In the genomic region with DNA sequence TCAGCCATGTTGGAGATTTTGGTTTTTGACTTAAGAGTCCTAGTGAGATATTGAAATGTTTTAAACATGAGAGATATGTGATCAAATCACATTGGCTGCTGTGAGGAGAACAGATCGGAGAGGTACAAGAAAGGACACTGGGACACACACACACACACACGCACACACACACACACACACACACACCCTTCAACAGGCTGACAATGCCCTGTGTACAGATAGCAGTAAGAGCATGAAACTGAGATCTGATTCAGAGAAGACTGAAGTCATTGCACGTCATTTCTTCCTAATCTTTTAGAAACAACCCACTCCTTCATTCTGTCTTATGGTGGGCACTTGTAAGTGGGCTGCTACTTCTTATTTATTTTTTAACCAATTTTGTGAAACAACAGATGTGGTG, we compare ENCODE assay signal across 1 cellular context.
TF ChIP-seq lines count a peak whose summit lies in the region.

No MANE protein-coding gene starts in this region.

TF ChIP-seq in K562, 482 proteins besides CTCF, POLR2A, EP300 and RAD21 (continued from another document and continues in another):
- TF ChIP-seq, protein P1, sequence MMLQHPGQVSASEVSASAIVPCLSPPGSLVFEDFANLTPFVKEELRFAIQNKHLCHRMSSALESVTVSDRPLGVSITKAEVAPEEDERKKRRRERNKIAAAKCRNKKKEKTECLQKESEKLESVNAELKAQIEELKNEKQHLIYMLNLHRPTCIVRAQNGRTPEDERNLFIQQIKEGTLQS (IDR thresholded peaks at IDR 0.05): peak; percentile 45; the same call in 1 of the 2 replicates
- TF ChIP-seq, protein P1 (CRISPR knock-in tag; conservative IDR thresholded peaks at IDR 0.05): no peak
- TF ChIP-seq GATAD2A (IDR thresholded peaks at IDR 0.05) (no peak), KLF16 (IDR thresholded peaks at IDR 0.05) (peak; percentile 17; the same call in 1 of the 2 replicates), EHMT2 (IDR thresholded peaks at IDR 0.05) (peak; percentile 48; the same call in 1 of the 2 replicates), HSF4 (CRISPR knock-in tag; IDR thresholded peaks at IDR 0.05; ENCODE audit: borderline replicate concordance) (no peak), HMG20A (CRISPR knock-in tag; conservative IDR thresholded peaks at IDR 0.05) (no peak), PCBP1 (IDR thresholded peaks at IDR 0.05; ENCODE audit: low read depth, low read length, poor library complexity, severe bottlenecking) (no peak), ZSCAN29 (IDR thresholded peaks at IDR 0.05) (no peak), ZBTB7A (IDR thresholded peaks at IDR 0.05; ENCODE audit: borderline replicate concordance, control insufficient read depth, low read depth, low read length) (no peak), RBM15 (IDR thresholded peaks at IDR 0.05; ENCODE audit: insufficient read depth, low read length) (no peak), GATAD2B (IDR thresholded peaks at IDR 0.05; ENCODE audit: borderline replicate concordance) (no peak), ASH1L (IDR thresholded peaks at IDR 0.05; ENCODE audit: borderline replicate concordance, low read depth, partially characterized antibody) (no peak), KLF1 (tag; IDR thresholded peaks at IDR 0.05) (no peak), MTF1 (CRISPR knock-in tag; IDR thresholded peaks at IDR 0.05; ENCODE audit: borderline replicate concordance) (no peak), CREB1 (IDR thresholded peaks at IDR 0.05) (0 out of 2 replicates have a peak, but pooled peaks have one; percentile 20), CREB1 (CRISPR knock-in tag; IDR thresholded peaks at IDR 0.05) (no peak), HEY1 (CRISPR knock-in tag; IDR thresholded peaks at IDR 0.05; ENCODE audit: borderline replicate concordance) (no peak), MEF2D (tag; conservative IDR thresholded peaks at IDR 0.05; ENCODE audit: low read depth) (no peak), NCOR1 (IDR thresholded peaks at IDR 0.05) (peak; percentile 70), NR1H2 (CRISPR knock-in tag; IDR thresholded peaks at IDR 0.05) (no peak), RFX7 (CRISPR knock-in tag; IDR thresholded peaks at IDR 0.05) (no peak), HMG20B (CRISPR knock-in tag; IDR thresholded peaks at IDR 0.05) (no peak), KDM5B (IDR thresholded peaks at IDR 0.05; ENCODE audit: insufficient replicate concordance, low read depth, low read length) (no peak), JUND (IDR thresholded peaks at IDR 0.05; ENCODE audit: borderline replicate concordance, low read depth, low read length) (peak; percentile 54; the same call in 1 of the 2 replicates), JUND (tag; IDR thresholded peaks at IDR 0.05; ENCODE audit: borderline replicate concordance, low read depth, low read length) (peak; percentile 37; the same call in 1 of the 3 replicates), DPF2 (IDR thresholded peaks at IDR 0.05) (peak; percentile 75; the same call in 1 of the 2 replicates), TRIM24 (IDR thresholded peaks at IDR 0.05) (peak; percentile 46 to 63; a peak in 2 of 4 replicates), ESRRA (IDR thresholded peaks at IDR 0.05; ENCODE audit: borderline replicate concordance, low read depth) (0 out of 2 replicates have a peak, but pooled peaks have one; percentile 32), HDAC1 (IDR thresholded peaks at IDR 0.05) (peak in 1 of 2 experiments; percentile 32; a peak in 1 of 4 replicates), DACH1 (IDR thresholded peaks at IDR 0.05; ENCODE audit: partially characterized antibody) (no peak), ELF4 (CRISPR knock-in tag; IDR thresholded peaks at IDR 0.05) (0 out of 2 replicates have a peak, but pooled peaks have one; percentile 53), ZNF3 (CRISPR knock-in tag; IDR thresholded peaks at IDR 0.05) (no peak), SMAD3 (CRISPR knock-in tag; conservative IDR thresholded peaks at IDR 0.05) (no peak), TCFL5 (CRISPR knock-in tag; conservative IDR thresholded peaks at IDR 0.05) (no peak), SIN3B (IDR thresholded peaks at IDR 0.05; ENCODE audit: low read depth) (no peak), CEBPG (CRISPR knock-in tag; IDR thresholded peaks at IDR 0.05) (no peak), CEBPG (tag; conservative IDR thresholded peaks at IDR 0.05 in 1 of 2, IDR thresholded peaks at IDR 0.05 in 1 of 2) (no peak), ZNF507 (tag; conservative IDR thresholded peaks at IDR 0.05) (no peak), ZNF274 (IDR thresholded peaks at IDR 0.05; ENCODE audit: borderline replicate concordance, low read depth, low read length) (no peak), ZNF197 (CRISPR knock-in tag; IDR thresholded peaks at IDR 0.05; ENCODE audit: low read depth) (no peak), MYBL2 (IDR thresholded peaks at IDR 0.05; ENCODE audit: low read depth) (no peak), MYBL2 (CRISPR knock-in tag; IDR thresholded peaks at IDR 0.05; ENCODE audit: borderline replicate concordance) (no peak)
- TF ChIP-seq, protein P2, sequence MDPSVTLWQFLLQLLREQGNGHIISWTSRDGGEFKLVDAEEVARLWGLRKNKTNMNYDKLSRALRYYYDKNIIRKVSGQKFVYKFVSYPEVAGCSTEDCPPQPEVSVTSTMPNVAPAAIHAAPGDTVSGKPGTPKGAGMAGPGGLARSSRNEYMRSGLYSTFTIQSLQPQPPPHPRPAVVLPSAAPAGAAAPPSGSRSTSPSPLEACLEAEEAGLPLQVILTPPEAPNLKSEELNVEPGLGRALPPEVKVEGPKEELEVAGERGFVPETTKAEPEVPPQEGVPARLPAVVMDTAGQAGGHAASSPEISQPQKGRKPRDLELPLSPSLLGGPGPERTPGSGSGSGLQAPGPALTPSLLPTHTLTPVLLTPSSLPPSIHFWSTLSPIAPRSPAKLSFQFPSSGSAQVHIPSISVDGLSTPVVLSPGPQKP (CRISPR knock-in tag; IDR thresholded peaks at IDR 0.05): no peak
- TF ChIP-seq, protein P3, sequence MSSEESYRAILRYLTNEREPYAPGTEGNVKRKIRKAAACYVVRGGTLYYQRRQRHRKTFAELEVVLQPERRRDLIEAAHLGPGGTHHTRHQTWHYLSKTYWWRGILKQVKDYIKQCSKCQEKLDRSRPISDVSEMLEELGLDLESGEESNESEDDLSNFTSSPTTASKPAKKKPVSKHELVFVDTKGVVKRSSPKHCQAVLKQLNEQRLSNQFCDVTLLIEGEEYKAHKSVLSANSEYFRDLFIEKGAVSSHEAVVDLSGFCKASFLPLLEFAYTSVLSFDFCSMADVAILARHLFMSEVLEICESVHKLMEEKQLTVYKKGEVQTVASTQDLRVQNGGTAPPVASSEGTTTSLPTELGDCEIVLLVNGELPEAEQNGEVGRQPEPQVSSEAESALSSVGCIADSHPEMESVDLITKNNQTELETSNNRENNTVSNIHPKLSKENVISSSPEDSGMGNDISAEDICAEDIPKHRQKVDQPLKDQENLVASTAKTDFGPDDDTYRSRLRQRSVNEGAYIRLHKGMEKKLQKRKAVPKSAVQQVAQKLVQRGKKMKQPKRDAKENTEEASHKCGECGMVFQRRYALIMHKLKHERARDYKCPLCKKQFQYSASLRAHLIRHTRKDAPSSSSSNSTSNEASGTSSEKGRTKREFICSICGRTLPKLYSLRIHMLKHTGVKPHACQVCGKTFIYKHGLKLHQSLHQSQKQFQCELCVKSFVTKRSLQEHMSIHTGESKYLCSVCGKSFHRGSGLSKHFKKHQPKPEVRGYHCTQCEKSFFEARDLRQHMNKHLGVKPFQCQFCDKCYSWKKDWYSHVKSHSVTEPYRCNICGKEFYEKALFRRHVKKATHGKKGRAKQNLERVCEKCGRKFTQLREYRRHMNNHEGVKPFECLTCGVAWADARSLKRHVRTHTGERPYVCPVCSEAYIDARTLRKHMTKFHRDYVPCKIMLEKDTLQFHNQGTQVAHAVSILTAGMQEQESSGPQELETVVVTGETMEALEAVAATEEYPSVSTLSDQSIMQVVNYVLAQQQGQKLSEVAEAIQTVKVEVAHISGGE (CRISPR knock-in tag; IDR thresholded peaks at IDR 0.05): no peak
- TF ChIP-seq, protein P4, sequence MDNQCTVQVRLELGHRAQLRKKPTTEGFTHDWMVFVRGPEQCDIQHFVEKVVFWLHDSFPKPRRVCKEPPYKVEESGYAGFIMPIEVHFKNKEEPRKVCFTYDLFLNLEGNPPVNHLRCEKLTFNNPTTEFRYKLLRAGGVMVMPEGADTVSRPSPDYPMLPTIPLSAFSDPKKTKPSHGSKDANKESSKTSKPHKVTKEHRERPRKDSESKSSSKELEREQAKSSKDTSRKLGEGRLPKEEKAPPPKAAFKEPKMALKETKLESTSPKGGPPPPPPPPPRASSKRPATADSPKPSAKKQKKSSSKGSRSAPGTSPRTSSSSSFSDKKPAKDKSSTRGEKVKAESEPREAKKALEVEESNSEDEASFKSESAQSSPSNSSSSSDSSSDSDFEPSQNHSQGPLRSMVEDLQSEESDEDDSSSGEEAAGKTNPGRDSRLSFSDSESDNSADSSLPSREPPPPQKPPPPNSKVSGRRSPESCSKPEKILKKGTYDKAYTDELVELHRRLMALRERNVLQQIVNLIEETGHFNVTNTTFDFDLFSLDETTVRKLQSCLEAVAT (IDR thresholded peaks at IDR 0.05): peak in 1 of 2 experiments; percentile 45; a peak in 1 of 4 replicates
- TF ChIP-seq, protein P5, sequence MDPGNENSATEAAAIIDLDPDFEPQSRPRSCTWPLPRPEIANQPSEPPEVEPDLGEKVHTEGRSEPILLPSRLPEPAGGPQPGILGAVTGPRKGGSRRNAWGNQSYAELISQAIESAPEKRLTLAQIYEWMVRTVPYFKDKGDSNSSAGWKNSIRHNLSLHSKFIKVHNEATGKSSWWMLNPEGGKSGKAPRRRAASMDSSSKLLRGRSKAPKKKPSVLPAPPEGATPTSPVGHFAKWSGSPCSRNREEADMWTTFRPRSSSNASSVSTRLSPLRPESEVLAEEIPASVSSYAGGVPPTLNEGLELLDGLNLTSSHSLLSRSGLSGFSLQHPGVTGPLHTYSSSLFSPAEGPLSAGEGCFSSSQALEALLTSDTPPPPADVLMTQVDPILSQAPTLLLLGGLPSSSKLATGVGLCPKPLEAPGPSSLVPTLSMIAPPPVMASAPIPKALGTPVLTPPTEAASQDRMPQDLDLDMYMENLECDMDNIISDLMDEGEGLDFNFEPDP (CRISPR knock-in tag; IDR thresholded peaks at IDR 0.05): no peak
- TF ChIP-seq, protein P6, sequence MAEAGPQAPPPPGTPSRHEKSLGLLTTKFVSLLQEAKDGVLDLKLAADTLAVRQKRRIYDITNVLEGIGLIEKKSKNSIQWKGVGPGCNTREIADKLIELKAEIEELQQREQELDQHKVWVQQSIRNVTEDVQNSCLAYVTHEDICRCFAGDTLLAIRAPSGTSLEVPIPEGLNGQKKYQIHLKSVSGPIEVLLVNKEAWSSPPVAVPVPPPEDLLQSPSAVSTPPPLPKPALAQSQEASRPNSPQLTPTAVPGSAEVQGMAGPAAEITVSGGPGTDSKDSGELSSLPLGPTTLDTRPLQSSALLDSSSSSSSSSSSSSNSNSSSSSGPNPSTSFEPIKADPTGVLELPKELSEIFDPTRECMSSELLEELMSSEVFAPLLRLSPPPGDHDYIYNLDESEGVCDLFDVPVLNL (CRISPR knock-in tag; IDR thresholded peaks at IDR 0.05; ENCODE audit: low read depth): no peak
